In the genomic region with DNA sequence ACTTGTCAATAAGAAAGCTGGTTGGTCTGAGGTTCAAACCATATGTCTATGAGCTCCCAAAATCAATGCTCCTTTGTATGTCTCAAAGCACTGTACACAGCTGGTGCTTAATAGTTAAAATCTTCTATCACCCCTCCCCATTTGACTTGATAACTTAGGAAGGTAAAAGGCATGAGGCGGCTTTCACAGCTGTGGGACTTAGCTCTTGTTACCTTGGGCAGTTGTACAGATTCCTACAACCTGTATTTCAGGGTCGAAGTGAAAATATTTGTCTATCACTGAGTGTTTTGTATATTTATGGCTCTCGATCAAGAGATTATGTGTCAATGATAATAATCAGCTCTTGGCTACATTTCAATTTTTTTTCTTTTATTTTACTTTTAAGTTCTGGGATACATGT, we compare ENCODE assay signal across 1 cellular context.
TF ChIP-seq lines count a peak whose summit lies in the region.

No MANE protein-coding gene starts in this region.

TF ChIP-seq in K562, 482 proteins besides CTCF, POLR2A, EP300 and RAD21:
- TF ChIP-seq MEF2A (IDR thresholded peaks at IDR 0.05; ENCODE audit: control insufficient read depth, low read depth, low read length): no peak
- TF ChIP-seq CHD1 (IDR thresholded peaks at IDR 0.05; ENCODE audit: low read length): no peak
- TF ChIP-seq CLOCK (CRISPR knock-in tag; IDR thresholded peaks at IDR 0.05; ENCODE audit: borderline replicate concordance): no peak
- TF ChIP-seq ZBTB9 (CRISPR knock-in tag; IDR thresholded peaks at IDR 0.05): no peak
- no peak for TF ChIP-seq VEZF1 (CRISPR knock-in tag; IDR thresholded peaks at IDR 0.05)
- TF ChIP-seq GATAD2B (IDR thresholded peaks at IDR 0.05; ENCODE audit: borderline replicate concordance): 0 out of 2 replicates have a peak, but pooled peaks have one; percentile 27
- TF ChIP-seq NFIC (IDR thresholded peaks at IDR 0.05): 0 out of 2 replicates have a peak, but pooled peaks have one; percentile 37
- no peak for TF ChIP-seq ZNF561 (CRISPR knock-in tag; conservative IDR thresholded peaks at IDR 0.05)
- TF ChIP-seq ZKSCAN8 (CRISPR knock-in tag; IDR thresholded peaks at IDR 0.05): peak; percentile 94
- no peak for TF ChIP-seq PTBP1 (IDR thresholded peaks at IDR 0.05; ENCODE audit: low read depth, low read length)
- TF ChIP-seq ZNF3 (CRISPR knock-in tag; IDR thresholded peaks at IDR 0.05): no peak
TF ChIP-seq in K562: peak in this region for 3.
